ENCODE assay signal across 9 cellular contexts in genomic region chr13:113861433-113862030, GRCh38. TPM values are rescaled to one million over a fixed set of nuclear protein-coding genes. Genes with fewer than 3 reads are reported as not detected.
DNase-seq lines count a peak whose midpoint lies in the region; ATAC-seq, FAIRE-seq and TF ChIP-seq lines count a peak whose summit lies in the region.
"Had no signal": no experiment of that assay in that cellular context is flagged by ENCODE, and none has a peak within 500 bp of the region (broad histone marks: within the 10 kb centered on the region; RNA-seq: fewer than 3 reads in every experiment).

No MANE protein-coding gene starts in this region.

- no peak for ATAC-seq in HG02763 (IDR thresholded peaks at IDR 0.05; ENCODE audit: unreplicated experiment)

- no peak overlapping the region for H2AFZ ChIP-seq in GM23248

- TF ChIP-seq CTCF in WI38 (IDR thresholded peaks at IDR 0.05; ENCODE audit: low read depth, low read length) (no peak), left ventricle myocardium inferior (IDR thresholded peaks at IDR 0.05; ENCODE audit: borderline replicate concordance) (no peak)

- H3K27ac ChIP-seq in GM23248 = no peak overlapping the region
- peak overlapping the region; percentile 99 for H3K27ac ChIP-seq in left ventricle myocardium inferior (replicated peaks)
- H3K27ac ChIP-seq in small intestine (ENCODE audit: low read depth in 1 of 2, low read length in 1 of 2) = peak overlapping the region; percentile 89 to 93

- peaks cover 94% of the 10 kb centered on the region for H3K79me2 ChIP-seq in GM23248 (ENCODE audit: insufficient read depth)

- peaks cover 13% of the 10 kb centered on the region; the same call in 1 of the 2 replicates for H4K20me1 ChIP-seq in GM23248 (ENCODE audit: insufficient read depth)

- no peaks in the 10 kb centered on the region for H3K9me3 ChIP-seq in GM23248 (ENCODE audit: low read depth)
- no peaks in the 10 kb centered on the region for H3K9me3 ChIP-seq in left ventricle myocardium inferior (replicated peaks)
- no peaks in the 10 kb centered on the region for H3K9me3 ChIP-seq in small intestine (ENCODE audit: control insufficient read depth, low read depth)

- DNase-seq in GM23248 (no peak), left ventricle myocardium inferior (no peak), small intestine (no peak), COR-L47 (lab: John Stamatoyannopoulos, UW) (no peak), germinal center (ENCODE audit: low spot score) (no peak)
- DNase-seq: NCI-H1436 treated with DMSO at 0.1 percent for 48 hours had no signal

- peak overlapping the region; percentile 84 for H3K4me2 ChIP-seq in GM23248 (ENCODE audit: unreplicated experiment)

- in situ Hi-C loops in GM23248 (cut with MboI) = no loop called here

- FAIRE-seq in small intestine (lab: Jason Lieb, UNC) = no peak
- FAIRE-seq: endothelial cell of umbilical vein had no signal

- no peaks in the 10 kb centered on the region for H3K9me2 ChIP-seq in GM23248 (ENCODE audit: insufficient read depth)

- H3K9ac ChIP-seq in GM23248 = no peak overlapping the region

- H3K4me1 ChIP-seq in GM23248 (ENCODE audit: insufficient read depth) = peaks cover 19% of the 10 kb centered on the region
- H3K4me1 ChIP-seq in left ventricle myocardium inferior = peaks cover 72% of the 10 kb centered on the region
- peaks cover 2 to 6% of the 10 kb centered on the region in 2 donors for H3K4me1 ChIP-seq in small intestine (ENCODE audit: control insufficient read depth in 2 of 2, insufficient read depth in 1 of 2, low read depth in 1 of 2, low read length in 1 of 2)

- H3K4me3 ChIP-seq in GM23248 = peak overlapping the region; percentile 90
- H3K4me3 ChIP-seq in WI38 (ENCODE audit: low read depth, low read length) = peak overlapping the region; percentile 91
- peak overlapping the region; percentile 97 for H3K4me3 ChIP-seq in left ventricle myocardium inferior
- H3K4me3 ChIP-seq in small intestine (ENCODE audit: low read depth in 1 of 2, low read length in 2 of 2) = peak overlapping the region in 1 of 2 donors; percentile 90

- H3K36me3 ChIP-seq in GM23248 (ENCODE audit: low read depth) = peaks cover 24% of the 10 kb centered on the region
- H3K36me3 ChIP-seq in left ventricle myocardium inferior = peaks cover 21% of the 10 kb centered on the region
- no peaks in the 10 kb centered on the region for H3K36me3 ChIP-seq in small intestine (ENCODE audit: control insufficient read depth in 2 of 2, insufficient read depth in 2 of 2, low read length in 2 of 2)

- intact Hi-C loops in left ventricle myocardium inferior (cut with micrococcal nuclease) = no loop called here

- H3K27me3 ChIP-seq in GM23248 (replicated peaks; ENCODE audit: insufficient read depth) (no peaks in the 10 kb centered on the region), left ventricle myocardium inferior (ENCODE audit: low read depth) (no peaks in the 10 kb centered on the region), small intestine (ENCODE audit: control insufficient read depth in 2 of 2, insufficient read depth in 2 of 2, low read length in 2 of 2) (no peaks in the 10 kb centered on the region)

- H3F3A ChIP-seq in GM23248 (ENCODE audit: insufficient read depth) = peaks cover 50% of the 10 kb centered on the region

- 91 to 93% methylated on average over 12 of the region's 12 CpGs for WGBS in GM23248 (ENCODE audit: low coverage in 1 of 2, low lambda C conversion rate in 2 of 2, missing lambda C conversion rate in 2 of 2), 2 experiments
- 16 to 57% (median 36%) methylated on average over 12 of the region's 12 CpGs for WGBS in small intestine, 3 donors

RNA-seq across cellular contexts. Expression of gene GAS6, which starts 2.3 kb away (rescaled TPM):
- total RNA-seq in GM23248 (2014; rRNA removed; shearing (Covaris generic)) = 998 and 1,035 TPM in 2 replicates
- polyA plus RNA-seq in GM23248 (2016; fragmentation: Nextera tagmentation; extraction: Ambion mirVana) (822 and 865 TPM in 2 replicates), small intestine (100 to 1,000 TPM in 2 of 3 donors, 10 to 100 TPM in 1; 69.2 to 136 (median 103) TPM)
- 186 TPM for total RNA-seq in left ventricle myocardium inferior
